In genomic region chr1:218376722-218377121, GRCh38 we compare ENCODE assay signal across 13 cellular contexts. TPM values are rescaled to one million over a fixed set of nuclear protein-coding genes. Genes with fewer than 3 reads are reported as not detected.
DNase-seq lines count a peak whose midpoint lies in the region; ATAC-seq and TF ChIP-seq lines count a peak whose summit lies in the region.
"Had no signal": no experiment of that assay in that cellular context is flagged by ENCODE, and none has a peak within 500 bp of the region (broad histone marks: within the 10 kb centered on the region; RNA-seq: fewer than 3 reads in every experiment).

No MANE protein-coding gene starts in this region.

- H3K4me3 ChIP-seq in A673 (ENCODE audit: low read depth, low read length, poor library complexity, severe bottlenecking) (no peak overlapping the region), mammary epithelial cell (replicated peaks in 1 of 3; ENCODE audit: insufficient read depth in 1 of 3, low read depth in 2 of 3, low read length in 3 of 3) (no peak overlapping the region), gastrocnemius medialis (no peak overlapping the region)
- H3K4me3 ChIP-seq: skin epidermis, stomach had no signal

- POLR2A ChIA-PET in A673 (lab: Charles Lee; ENCODE audit: low non-redundant PET), result no interaction called here

- H3K9ac ChIP-seq in mammary epithelial cell (ENCODE audit: insufficient read depth, low read length), result peak overlapping the region; percentile 45

- BruUV-seq in A673 (replicated peaks; lab: Mats Ljungman, UMichigan) (no TSS peak), mammary epithelial cell (replicated peaks; lab: Mats Ljungman, UMichigan) (no TSS peak)

- dilution Hi-C loops in mammary epithelial cell (cut with HindIII; ENCODE audit: low sequenced_read_pairs), result no loop called here

- in situ Hi-C loops in mammary epithelial cell (cut with MboI; ENCODE audit: low sequenced_read_pairs in 2 of 2), result no loop called here
- in situ Hi-C loops in gastrocnemius medialis (cut with MboI; ENCODE audit: low sequenced_read_pairs in 4 of 4), result no loop called here

- intact Hi-C loops in A673 (cut with micrococcal nuclease; ENCODE audit: unreplicated experiment) (no loop called here), mammary epithelial cell (cut with micrococcal nuclease) (loop anchor here (5.0 kb wide), 2 partner anchors 51 to 121 kb away; no protein-coding TSS in a partner anchor), gastrocnemius medialis (cut with DNase I; ENCODE audit: low total_unique reads) (no loop called here)

- H3K9me3 ChIP-seq in A673 (ENCODE audit: low read depth, low read length, poor library complexity, severe bottlenecking) (no peaks in the 10 kb centered on the region), mammary epithelial cell (replicated peaks; ENCODE audit: insufficient read depth, low read length) (no peaks in the 10 kb centered on the region), gastrocnemius medialis (no peaks in the 10 kb centered on the region)
- H3K9me3 ChIP-seq: stomach had no signal

- H3K4me1 ChIP-seq in A673 (ENCODE audit: insufficient read depth, low read length, poor library complexity, severe bottlenecking), result peaks cover 15% of the 10 kb centered on the region
- peaks cover 74% of the 10 kb centered on the region for H3K4me1 ChIP-seq in mammary epithelial cell (ENCODE audit: insufficient read depth, low read length)
- peaks cover 61 to 63% of the 10 kb centered on the region in 2 donors for H3K4me1 ChIP-seq in gastrocnemius medialis

- DNase-seq in A673 (ENCODE audit: low spot score) (no peak), mammary epithelial cell (no peak), gastrocnemius medialis (no peak), NCI-H446 (lab: John Stamatoyannopoulos, UW) (no peak)
- DNase-seq in stimulated activated CD4-positive, alpha-beta T cell treated with anti-CD3 and anti-CD28 coated beads, Interleukin-12 subunit alpha, Interleukin-12 subunit beta, amount 100 ng/mL, for 4 hours, result no peak
- no peak for DNase-seq in activated CD8-positive, alpha-beta memory T cell treated with anti-CD3 and anti-CD28 coated beads for 24 hours
- DNase-seq: erythroblast, mesendoderm, NCI-H1092 treated with DMSO at 0.1 percent for 48 hours, stomach had no signal

- H3K4me2 ChIP-seq in mammary epithelial cell (ENCODE audit: insufficient read depth, low read depth, low read length), result peak overlapping the region; percentile 63

- no peak for TF ChIP-seq CTCF in A673 (conservative IDR thresholded peaks at IDR 0.05; ENCODE audit: low read depth, low read length)
- TF ChIP-seq CTCF in mammary epithelial cell (conservative IDR thresholded peaks at IDR 0.05 in 1 of 2, IDR thresholded peaks at IDR 0.05 in 1 of 2; ENCODE audit: extremely low read depth in 1 of 2, insufficient read depth in 1 of 2, low read depth in 1 of 2, low read length in 2 of 2), result no peak
- no peak for TF ChIP-seq CTCF in gastrocnemius medialis (IDR thresholded peaks at IDR 0.05 in 4 of 5, conservative IDR thresholded peaks at IDR 0.05 in 1 of 5)

- H4K20me1 ChIP-seq in mammary epithelial cell (ENCODE audit: insufficient read depth, low read length), result no peaks in the 10 kb centered on the region

- H3K27me3 ChIP-seq in A673 (replicated peaks; ENCODE audit: insufficient read depth, low read depth, low read length, poor library complexity) (no peaks in the 10 kb centered on the region), mammary epithelial cell (ENCODE audit: insufficient read depth, low read length) (no peaks in the 10 kb centered on the region), gastrocnemius medialis (no peaks in the 10 kb centered on the region)
- H3K27me3 ChIP-seq: stomach had no signal

- no peak overlapping the region for H2AFZ ChIP-seq in mammary epithelial cell (ENCODE audit: low read depth, low read length)

- H3K79me2 ChIP-seq in mammary epithelial cell (ENCODE audit: insufficient read depth, low read length), result peaks cover 76% of the 10 kb centered on the region

- no peak for TF ChIP-seq POLR2A in gastrocnemius medialis (IDR thresholded peaks at IDR 0.05)

- CTCF ChIA-PET in A673 (lab: Charles Lee), result no interaction called here
- CTCF ChIA-PET in mammary epithelial cell (lab: Charles Lee; ENCODE audit: low non-redundant PET), result no interaction called here

- 71% methylated on average over 2 of the region's 2 CpGs for WGBS in mammary epithelial cell (ENCODE audit: low coverage, missing lambda C conversion rate)

- H3K36me3 ChIP-seq in A673 (ENCODE audit: insufficient read depth, low read length, poor library complexity, severe bottlenecking) (no peaks in the 10 kb centered on the region), mammary epithelial cell (ENCODE audit: insufficient read depth, low read length) (peaks cover 4% of the 10 kb centered on the region), gastrocnemius medialis (no peaks in the 10 kb centered on the region)
- H3K36me3 ChIP-seq: stomach had no signal

- H3K27ac ChIP-seq in A673 (ENCODE audit: low read depth, low read length, poor library complexity, severe bottlenecking), result peak overlapping the region; percentile 27
- H3K27ac ChIP-seq in mammary epithelial cell (ENCODE audit: insufficient read depth, low read depth, low read length), result peak overlapping the region; percentile 46
- peak overlapping the region in 1 of 4 donors; percentile 43 for H3K27ac ChIP-seq in gastrocnemius medialis
- H3K27ac ChIP-seq: stomach had no signal

- ATAC-seq in GM19455 (IDR thresholded peaks at IDR 0.05; ENCODE audit: unreplicated experiment), result peak; percentile 26
- peak; percentile 8 for ATAC-seq in HG03159 (IDR thresholded peaks at IDR 0.05; ENCODE audit: unreplicated experiment)
- ATAC-seq in gastrocnemius medialis, result no peak

RNA-seq across cellular contexts. Expression of gene TGFB2, which starts 31.6 kb away (rescaled TPM):
- 1.2 and 1.4 TPM in 2 replicates for total RNA-seq in A673 (2021)
- total RNA-seq in mammary epithelial cell, result 100 to 1,000 TPM in 1 of 2 donors, 10 to 100 TPM in 1; 39.6 to 120 TPM
- 10.9 TPM for polyA plus RNA-seq in mammary epithelial cell
- 35.6 TPM for polyA minus RNA-seq in mammary epithelial cell
- 1 to 10 TPM in 1 of 4 donors, under 1 TPM in 3; 0.56 to 2.3 (median 0.86) TPM for total RNA-seq in gastrocnemius medialis

Comparison
In these comparisons a context has a peak if more than half of its experiments do, and no peak if none do; other contexts are left out.
1. ATAC-seq: peak in GM19455 (single experiment) and HG03159 (single experiment); none in gastrocnemius medialis (0 of 2).
2. RNA of gene TGFB2, which starts 31.6 kb away (total RNA-seq): 39.6 to 120 TPM in mammary epithelial cell; 1.2 to 1.4 TPM in A673 and 0.56 to 2.3 TPM in gastrocnemius medialis; every median in the first group is over 10 times any median in the second.